Comparison of ENCODE assay signal across 14 cellular contexts in genomic region chr22:19862616-19863246, GRCh38. TPM values are rescaled to one million over a fixed set of nuclear protein-coding genes. Genes with fewer than 3 reads are reported as not detected.
DNase-seq lines count a peak whose midpoint lies in the region; ATAC-seq and TF ChIP-seq lines count a peak whose summit lies in the region.
"Had no signal": no experiment of that assay in that cellular context is flagged by ENCODE, and none has a peak within 500 bp of the region (broad histone marks: within the 10 kb centered on the region; RNA-seq: fewer than 3 reads in every experiment).

No MANE protein-coding gene starts in this region.

- H3K36me3 ChIP-seq in SJCRH30 (no peaks in the 10 kb centered on the region), endodermal cell (ENCODE audit: control insufficient read depth, insufficient read depth, low read length) (no peaks in the 10 kb centered on the region), osteoblast (ENCODE audit: insufficient read depth, low read length) (no peaks in the 10 kb centered on the region), upper lobe of right lung (no peaks in the 10 kb centered on the region)

- TF ChIP-seq CTCF in endodermal cell (conservative IDR thresholded peaks at IDR 0.05) (no peak), osteoblast (IDR thresholded peaks at IDR 0.05; ENCODE audit: extremely low read depth, low read depth, low read length) (no peak), upper lobe of right lung (IDR thresholded peaks at IDR 0.05) (no peak)

- peaks cover 2% of the 10 kb centered on the region for H3K4me1 Mint-ChIP-seq in endodermal cell
- H3K4me1 Mint-ChIP-seq: B cell had no signal

- no peak for ATAC-seq in upper lobe of right lung
- ATAC-seq in HG02610 (IDR thresholded peaks at IDR 0.05; ENCODE audit: unreplicated experiment) = no peak
- ATAC-seq in GM18511 (IDR thresholded peaks at IDR 0.05; ENCODE audit: unreplicated experiment) = no peak
- ATAC-seq: GM23338 had no signal

- no peaks in the 10 kb centered on the region for H3K27me3 Mint-ChIP-seq in endodermal cell (ENCODE audit: insufficient read depth)
- H3K27me3 Mint-ChIP-seq: B cell; CD4-positive, alpha-beta T cell had no signal

- H3K4me1 ChIP-seq in SJCRH30 = peaks cover 17% of the 10 kb centered on the region
- H3K4me1 ChIP-seq in endodermal cell (ENCODE audit: control insufficient read depth, insufficient read depth, low read length) = no peaks in the 10 kb centered on the region
- no peaks in the 10 kb centered on the region for H3K4me1 ChIP-seq in osteoblast (ENCODE audit: insufficient read depth, low read length)
- no peaks in the 10 kb centered on the region for H3K4me1 ChIP-seq in upper lobe of right lung

- H4K20me1 ChIP-seq in osteoblast (ENCODE audit: insufficient read depth, low read length) = no peaks in the 10 kb centered on the region

- no peaks in the 10 kb centered on the region for H3K9me3 Mint-ChIP-seq in endodermal cell
- H3K9me3 Mint-ChIP-seq: CD4-positive, alpha-beta T cell; GM23338 had no signal

- H3K36me3 Mint-ChIP-seq in endodermal cell (ENCODE audit: low read depth) = no peaks in the 10 kb centered on the region

- no peak overlapping the region for H3K4me3 Mint-ChIP-seq in endodermal cell
- H3K4me3 Mint-ChIP-seq: B cell; CD4-positive, alpha-beta T cell; GM23338 had no signal

- H3K4me2 ChIP-seq in osteoblast (ENCODE audit: insufficient read depth, low read length) = no peak overlapping the region
- H3K4me2 ChIP-seq: GM23338 had no signal

- WGBS in endodermal cell (ENCODE audit: insufficient coverage in 1 of 2, insufficient read length in 1 of 2), 2 experiments = 87 to 94% methylated on average over 11 to 12 of the region's 13 CpGs

- H3K27ac ChIP-seq in SJCRH30 = peak overlapping the region; percentile 67
- H3K27ac ChIP-seq in endodermal cell (ENCODE audit: low read depth, low read length) = no peak overlapping the region
- no peak overlapping the region for H3K27ac ChIP-seq in osteoblast (ENCODE audit: low read depth, low read length)
- no peak overlapping the region for H3K27ac ChIP-seq in upper lobe of right lung

- intact Hi-C loops in upper lobe of right lung (cut with DNase I) = no loop called here

- no peak overlapping the region for H2AFZ ChIP-seq in osteoblast (ENCODE audit: low read length)
- H2AFZ ChIP-seq: GM23338 had no signal

- H3K9ac ChIP-seq in endodermal cell (ENCODE audit: extremely low read depth, low read length, poor library complexity, severe bottlenecking) = no peak overlapping the region

- H3K27ac Mint-ChIP-seq in endodermal cell = no peak overlapping the region
- H3K27ac Mint-ChIP-seq: B cell; CD4-positive, alpha-beta T cell; GM23338 had no signal

- DNase-seq in SJCRH30 = peak; percentile 37 to 74
- peak; percentile 27 for DNase-seq in endodermal cell
- peak; percentile 27 for DNase-seq in osteoblast (ENCODE audit: insufficient read length, low spot score, missing footprints)
- DNase-seq in upper lobe of right lung = peak; percentile 21
- DNase-seq in stimulated activated CD4-positive, alpha-beta T cell treated with anti-CD3 and anti-CD28 coated beads, Interleukin-4, amount 100 ng/mL, for 1 hour = no peak
- DNase-seq: C1 segment of cervical spinal cord; Calu3; CD4-positive, alpha-beta T cell; DMS 273 treated with DMSO at 0.1 percent for 48 hours; H7 had no signal

- no peak overlapping the region for H3K4me3 ChIP-seq in SJCRH30
- H3K4me3 ChIP-seq in endodermal cell (ENCODE audit: low read length) = no peak overlapping the region
- no peak overlapping the region for H3K4me3 ChIP-seq in osteoblast (ENCODE audit: insufficient read depth, low read length)
- H3K4me3 ChIP-seq in upper lobe of right lung = no peak overlapping the region
- H3K4me3 ChIP-seq: GM23338 had no signal

- H3K9me3 ChIP-seq in SJCRH30 (replicated peaks) (no peaks in the 10 kb centered on the region; the same call in 1 of the 2 replicates), endodermal cell (ENCODE audit: control insufficient read depth, low read length) (no peaks in the 10 kb centered on the region), osteoblast (ENCODE audit: low read depth, low read length) (no peaks in the 10 kb centered on the region), upper lobe of right lung (no peaks in the 10 kb centered on the region)

- H3K27me3 ChIP-seq in SJCRH30 (no peaks in the 10 kb centered on the region), endodermal cell (ENCODE audit: control insufficient read depth, insufficient read depth, low read length, poor library complexity, severe bottlenecking) (no peaks in the 10 kb centered on the region), osteoblast (ENCODE audit: insufficient read depth, low read length) (no peaks in the 10 kb centered on the region), upper lobe of right lung (no peaks in the 10 kb centered on the region)

- H3K79me2 ChIP-seq in osteoblast (ENCODE audit: insufficient read depth, low read length) = no peaks in the 10 kb centered on the region

RNA-seq across cellular contexts. Expression of gene GNB1L, which starts 8.1 kb away (rescaled TPM):
- total RNA-seq in SJCRH30 (2014; rRNA removed; shearing (Covaris generic)) = 12.3 and 12.6 TPM in 2 replicates
- total RNA-seq in endodermal cell (10 to 100 TPM in 1 of 2 donors, 1 to 10 TPM in 1; 9.5 to 12.2 TPM), osteoblast (4.0 and 5.6 TPM in 2 replicates), upper lobe of right lung (7.8 TPM)
- polyA plus RNA-seq in endodermal cell (2013, experiment 1 of 2) = 10.1 TPM
- 7.7 TPM for polyA plus RNA-seq in endodermal cell (2013, experiment 2 of 2)

RNA-seq across cellular contexts. Expression of gene RTL10, which starts 8.1 kb away (rescaled TPM):
- total RNA-seq in SJCRH30 (2014; rRNA removed; shearing (Covaris generic)) = 16.2 and 19.1 TPM in 2 replicates
- 10 to 100 TPM; 20.6 to 22.2 TPM for total RNA-seq in endodermal cell
- 12.4 TPM for polyA plus RNA-seq in endodermal cell (2013, experiment 1 of 2)
- polyA plus RNA-seq in endodermal cell (2013, experiment 2 of 2) = 12.1 TPM
- 10.3 and 11.9 TPM in 2 replicates for total RNA-seq in osteoblast
- total RNA-seq in upper lobe of right lung = 20.5 TPM
